Comparison of ENCODE assay signal across 8 cellular contexts in the genomic region with DNA sequence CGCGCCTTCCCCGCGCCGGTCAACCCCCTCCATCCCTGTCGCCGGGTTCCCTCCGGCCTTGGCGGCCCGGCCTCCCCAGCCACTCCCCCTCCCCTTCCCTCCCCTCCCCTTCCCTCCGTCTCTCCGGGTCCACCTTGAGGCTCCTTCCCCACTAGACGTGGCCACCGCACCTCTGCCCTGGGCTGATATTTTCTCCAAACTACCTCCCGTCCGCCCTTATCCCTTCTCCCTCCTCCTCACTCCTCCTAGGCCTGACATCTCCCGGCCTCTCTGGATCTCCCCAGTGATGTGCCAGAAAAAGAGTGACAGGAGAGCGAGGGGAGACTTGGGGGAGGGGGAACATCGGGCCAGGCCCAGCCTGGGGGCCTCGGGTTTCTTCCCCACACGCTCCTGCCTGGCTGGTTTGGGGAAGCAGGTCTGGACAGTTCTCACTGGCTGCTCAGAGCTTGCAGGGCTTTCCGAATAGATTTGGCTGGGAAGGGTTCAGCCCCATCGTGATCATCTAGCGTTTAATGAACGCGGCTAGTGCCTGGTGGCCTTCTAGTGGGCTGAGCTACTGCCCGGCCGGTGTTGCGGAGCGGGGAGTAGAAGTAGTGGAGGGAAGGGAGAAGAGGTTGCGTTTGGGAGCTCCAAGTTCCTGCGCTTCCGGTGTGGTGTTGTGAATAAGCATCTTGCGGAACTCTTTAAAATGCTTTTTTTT. TPM values are rescaled to one million over a fixed set of nuclear protein-coding genes. Genes with fewer than 3 reads are reported as not detected.
DNase-seq lines count a peak whose midpoint lies in the region; ATAC-seq, FAIRE-seq and TF ChIP-seq lines count a peak whose summit lies in the region.

No MANE protein-coding gene starts in this region.

- H3K4me3 Mint-ChIP-seq in astrocyte (ENCODE audit: unreplicated experiment) = peak overlapping the region; percentile 94

- peaks cover 3% of the 10 kb centered on the region for H3K36me3 Mint-ChIP-seq in astrocyte (ENCODE audit: low read depth, unreplicated experiment)

- peaks cover 2% of the 10 kb centered on the region for H3K9me3 Mint-ChIP-seq in astrocyte (ENCODE audit: unreplicated experiment)

- H3K9me3 ChIP-seq in ES-I3 (ENCODE audit: control insufficient read depth, insufficient read depth, low read length) (no peaks in the 10 kb centered on the region), astrocyte (ENCODE audit: insufficient read depth, low read depth, low read length) (no peaks in the 10 kb centered on the region), iPS-18a (ENCODE audit: control insufficient read depth, low read depth, low read length) (no peaks in the 10 kb centered on the region), small intestine (ENCODE audit: control insufficient read depth, low read depth) (no peaks in the 10 kb centered on the region)

- H3K9ac ChIP-seq in ES-I3 (ENCODE audit: low read depth, low read length) (peak overlapping the region; percentile 55; the same call in 1 of the 2 replicates), astrocyte (ENCODE audit: low read length) (peak overlapping the region; percentile 85), iPS-18a (ENCODE audit: low read length) (peak overlapping the region; percentile 17)

- peaks cover 19% of the 10 kb centered on the region for H3K27me3 Mint-ChIP-seq in astrocyte (ENCODE audit: low read depth, unreplicated experiment)

- no peaks in the 10 kb centered on the region for H3K36me3 ChIP-seq in ES-I3 (ENCODE audit: insufficient read depth, low read length)
- H3K36me3 ChIP-seq in astrocyte (ENCODE audit: insufficient read depth, low read length) = no peaks in the 10 kb centered on the region
- no peaks in the 10 kb centered on the region for H3K36me3 ChIP-seq in iPS-18a (ENCODE audit: control insufficient read depth, low read depth, low read length)
- H3K36me3 ChIP-seq in small intestine (ENCODE audit: control insufficient read depth in 2 of 2, insufficient read depth in 2 of 2, low read length in 2 of 2) = no peaks in the 10 kb centered on the region

- H2AFZ ChIP-seq in astrocyte (ENCODE audit: low read depth, low read length) = peak overlapping the region; percentile 78

- H3K4me1 ChIP-seq in ES-I3 (ENCODE audit: insufficient read depth, low read length) (peaks cover 9% of the 10 kb centered on the region; the same call in 1 of the 2 replicates), astrocyte (ENCODE audit: insufficient read depth, low read length) (peaks cover 24% of the 10 kb centered on the region), iPS-18a (ENCODE audit: control insufficient read depth, low read depth, low read length) (peaks cover 17% of the 10 kb centered on the region), small intestine (ENCODE audit: control insufficient read depth in 2 of 2, insufficient read depth in 1 of 2, low read depth in 1 of 2, low read length in 1 of 2) (no peaks in the 10 kb centered on the region)

- H3K27me3 ChIP-seq in astrocyte (ENCODE audit: insufficient read depth, low read length) = peaks cover 9% of the 10 kb centered on the region
- H3K27me3 ChIP-seq in iPS-18a (ENCODE audit: control insufficient read depth, insufficient read depth, low read length) = peaks cover 33% of the 10 kb centered on the region
- H3K27me3 ChIP-seq in small intestine (ENCODE audit: control insufficient read depth in 2 of 2, insufficient read depth in 2 of 2, low read length in 2 of 2) = no peaks in the 10 kb centered on the region

- H3K27ac ChIP-seq in astrocyte (ENCODE audit: low read depth, low read length) (peak overlapping the region; percentile 44), iPS-18a (ENCODE audit: low read length) (no peak overlapping the region), small intestine (ENCODE audit: low read depth in 1 of 2, low read length in 1 of 2) (peak overlapping the region in 1 of 2 donors; percentile 47)

- 19 to 44% (median 42%) methylated on average over 23 to 34 of the region's 34 CpGs for WGBS in small intestine, 3 donors

- peak overlapping the region; percentile 93 for H3K27ac Mint-ChIP-seq in astrocyte (ENCODE audit: unreplicated experiment)

- peak overlapping the region; percentile 85 for H3K4me2 ChIP-seq in astrocyte (ENCODE audit: low read length)

- no peak for FAIRE-seq in astrocyte (lab: Jason Lieb, UNC)
- FAIRE-seq in small intestine (lab: Jason Lieb, UNC) = no peak
- FAIRE-seq in frontal cortex (lab: Jason Lieb, UNC) = no peak

- no peak for TF ChIP-seq CTCF in LNCaP clone FGC (IDR thresholded peaks at IDR 0.05; ENCODE audit: control insufficient read depth, extremely low read depth, insufficient read depth)
- TF ChIP-seq CTCF in astrocyte (IDR thresholded peaks at IDR 0.05; ENCODE audit: insufficient read depth, low read depth, low read length) = no peak

- H3K4me1 Mint-ChIP-seq in astrocyte (ENCODE audit: low read depth, unreplicated experiment) = peaks cover 21% of the 10 kb centered on the region

- ATAC-seq in GM18861 (IDR thresholded peaks at IDR 0.05; ENCODE audit: unreplicated experiment) (no peak), HG03354 (IDR thresholded peaks at IDR 0.05; ENCODE audit: poor library complexity, severe bottlenecking, unreplicated experiment) (no peak)

- peaks cover 3% of the 10 kb centered on the region for H3K79me2 ChIP-seq in astrocyte (ENCODE audit: insufficient read depth, low read length)

- peaks cover 34% of the 10 kb centered on the region for H4K20me1 ChIP-seq in astrocyte (ENCODE audit: insufficient read depth, low read length)

- peak overlapping the region; percentile 63 for H3K4me3 ChIP-seq in LNCaP clone FGC (ENCODE audit: low read depth, low read length)
- H3K4me3 ChIP-seq in astrocyte (ENCODE audit: insufficient read depth, low read depth, low read length) = peak overlapping the region; percentile 68
- peak overlapping the region; percentile 83 for H3K4me3 ChIP-seq in iPS-18a (ENCODE audit: low read length)
- peak overlapping the region; percentile 62 for H3K4me3 ChIP-seq in small intestine (ENCODE audit: low read depth in 1 of 2, low read length in 2 of 2)

- DNase-seq in LNCaP clone FGC (ENCODE audit: low read depth) = no peak
- peak; percentile 15 for DNase-seq in astrocyte (ENCODE audit: low read depth)
- no peak for DNase-seq in small intestine
- DNase-seq in frontal cortex (ENCODE audit: low spot score in 2 of 2) = no peak

RNA-seq across cellular contexts. Expression of gene MAPRE3, which starts 0.6 kb away (rescaled TPM):
- total RNA-seq in astrocyte (27.0 and 29.0 TPM in 2 replicates), frontal cortex (13.9 TPM)
- polyA plus RNA-seq in small intestine = 10 to 100 TPM in 1 of 3 donors, 1 to 10 TPM in 2; 2.9 to 11.1 (median 3.0) TPM

Comparison
In these comparisons a context has a peak if more than half of its experiments do, and no peak if none do; other contexts are left out.
1. H3K9ac ChIP-seq: peak in every context shown above with its lines; median percentile 85 in astrocyte; 55 in ES-I3; 17 in iPS-18a.